ENCODE assay signal across 37 cellular contexts in the genomic region with DNA sequence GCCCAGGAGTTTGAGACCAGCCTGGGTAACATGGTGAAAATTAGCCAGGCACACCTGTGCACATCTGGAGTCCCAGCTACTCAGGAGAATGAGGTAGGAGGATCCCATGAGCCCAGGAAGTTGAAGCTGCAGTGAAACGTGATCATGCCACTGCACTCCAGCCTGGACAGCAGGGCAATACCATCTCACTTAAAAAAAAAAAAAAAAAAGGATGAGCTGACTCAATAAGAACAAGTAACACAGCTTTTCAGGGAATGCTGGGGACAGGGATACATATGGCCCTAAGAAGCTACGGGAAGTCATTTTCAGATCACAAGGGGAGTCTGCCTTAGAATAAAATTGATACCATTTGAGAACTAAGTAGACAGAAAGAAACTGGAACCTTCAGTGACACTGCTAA. TPM values are rescaled to one million over a fixed set of nuclear protein-coding genes. Genes with fewer than 3 reads are reported as not detected.
"Had no signal": no experiment of that assay in that cellular context is flagged by ENCODE, and none has a peak within 500 bp of the region (broad histone marks: within the 10 kb centered on the region; RNA-seq: fewer than 3 reads in every experiment).

No MANE protein-coding gene starts in this region.

- H3K27me3 Mint-ChIP-seq: activated CD8-positive, alpha-beta T cell treated with anti-CD3 and anti-CD28 coated beads for 36 hours; activated naive CD4-positive, alpha-beta T cell treated with anti-CD3 and anti-CD28 coated beads, Interleukin-2, amount 50 U/mL, for 24 hours; activated naive CD8-positive, alpha-beta T cell treated with anti-CD3 and anti-CD28 coated beads, Interleukin-2, amount 50 U/mL, for 24 hours; brain; T-helper 17 cell had no signal

- ATAC-seq: activated CD4-positive, CD25-positive, alpha-beta regulatory T cell treated with anti-CD3 and anti-CD28 coated beads, Interleukin-2, amount 50 U/mL, for 24 hours; activated CD8-positive, alpha-beta memory T cell treated with anti-CD3 and anti-CD28 coated beads, Interleukin-2, amount 10 ng/mL, durations not matched to agents 7 days and 5 days; activated CD8-positive, alpha-beta T cell treated with anti-CD3 and anti-CD28 coated beads for 36 hours; activated naive CD8-positive, alpha-beta T cell treated with anti-CD3 and anti-CD28 coated beads, Interleukin-2, amount 50 U/mL, for 24 hours; esophagus mucosa; T-helper 17 cell had no signal

- H3K27ac Mint-ChIP-seq: activated B cell treated with CpG ODN at 0.5 μM for 24 hours; activated CD8-positive, alpha-beta memory T cell treated with anti-CD3 and anti-CD28 coated beads, Interleukin-2, amount 10 ng/mL, durations not matched to agents 7 days and 5 days; activated CD8-positive, alpha-beta T cell treated with anti-CD3 and anti-CD28 coated beads for 36 hours; activated naive CD4-positive, alpha-beta T cell treated with anti-CD3 and anti-CD28 coated beads for 36 hours; activated naive CD4-positive, alpha-beta T cell treated with anti-CD3 and anti-CD28 coated beads, Interleukin-2, amount 50 U/mL, for 24 hours; activated naive CD8-positive, alpha-beta T cell treated with anti-CD3 and anti-CD28 coated beads for 36 hours; activated naive CD8-positive, alpha-beta T cell treated with anti-CD3 and anti-CD28 coated beads, Interleukin-2, amount 50 U/mL, for 24 hours; activated T-helper 1 cell treated with anti-CD3 and anti-CD28 coated beads, Interleukin-12 subunit alpha, Interleukin-12 subunit beta, Interleukin-2, Interleukin-4 antibody, amounts not matched to agents 30 ng/mL and 10 ng/mL and 1 ng/mL, durations not matched to agents 14 hours and 24 hours and 36 hours; activated T-helper 2 cell treated with anti-CD3 and anti-CD28 coated beads, Interferon-gamma antibody, Interleukin-2, Interleukin-4, amounts not matched to agents 10 μg/mL and 5 μg/mL and 100 μg/mL, durations not matched to agents 14 hours and 24 hours and 36 hours; brain; T-helper 17 cell; T-helper 2 cell treated with Interferon-gamma antibody and Interleukin-4, amounts not matched to agents 5 μg/mL and 100 μg/mL, for 36 hours had no signal

- H3K4me3 Mint-ChIP-seq: activated B cell treated with CpG ODN at 0.5 μM for 24 hours; activated CD8-positive, alpha-beta memory T cell treated with anti-CD3 and anti-CD28 coated beads, Interleukin-2, amount 10 ng/mL, durations not matched to agents 7 days and 5 days; activated CD8-positive, alpha-beta T cell treated with anti-CD3 and anti-CD28 coated beads for 36 hours; activated naive CD4-positive, alpha-beta T cell treated with anti-CD3 and anti-CD28 coated beads for 36 hours; activated naive CD4-positive, alpha-beta T cell treated with anti-CD3 and anti-CD28 coated beads, Interleukin-2, amount 50 U/mL, for 24 hours; activated naive CD8-positive, alpha-beta T cell treated with anti-CD3 and anti-CD28 coated beads for 36 hours; activated naive CD8-positive, alpha-beta T cell treated with anti-CD3 and anti-CD28 coated beads, Interleukin-2, amount 50 U/mL, for 24 hours; activated T-helper 1 cell treated with anti-CD3 and anti-CD28 coated beads, Interleukin-12 subunit alpha, Interleukin-12 subunit beta, Interleukin-2, Interleukin-4 antibody, amounts not matched to agents 30 ng/mL and 10 ng/mL and 1 ng/mL, durations not matched to agents 14 hours and 24 hours and 36 hours; brain; T-helper 17 cell; T-helper 2 cell treated with Interferon-gamma antibody and Interleukin-4, amounts not matched to agents 5 μg/mL and 100 μg/mL, for 36 hours had no signal

- H3K4me3 ChIP-seq: adrenal gland, breast epithelium, cardiac muscle cell, colonic mucosa had no signal

- H3K27me3 ChIP-seq: adrenal gland, breast epithelium, cardiac muscle cell, colonic mucosa had no signal

- FAIRE-seq: endometrium, endothelial cell of umbilical vein, frontal cortex had no signal

- H3K36me3 Mint-ChIP-seq: activated CD8-positive, alpha-beta memory T cell treated with anti-CD3 and anti-CD28 coated beads, Interleukin-2, amount 10 ng/mL, durations not matched to agents 7 days and 5 days; activated naive CD4-positive, alpha-beta T cell treated with anti-CD3 and anti-CD28 coated beads, Interleukin-2, amount 50 U/mL, for 24 hours had no signal

- H3K27ac ChIP-seq: adrenal gland, breast epithelium, cardiac muscle cell, WERI-Rb-1 had no signal

- H3K9me3 ChIP-seq: adrenal gland, breast epithelium, colonic mucosa had no signal

- H3K4me1 ChIP-seq: adrenal gland, breast epithelium had no signal

- H3K9me3 Mint-ChIP-seq: activated B cell treated with CpG ODN at 0.5 μM for 24 hours; activated CD8-positive, alpha-beta T cell treated with anti-CD3 and anti-CD28 coated beads for 36 hours; activated naive CD4-positive, alpha-beta T cell treated with anti-CD3 and anti-CD28 coated beads for 36 hours; activated naive CD4-positive, alpha-beta T cell treated with anti-CD3 and anti-CD28 coated beads, Interleukin-2, amount 50 U/mL, for 24 hours; activated naive CD8-positive, alpha-beta T cell treated with anti-CD3 and anti-CD28 coated beads, Interleukin-2, amount 50 U/mL, for 24 hours; activated T-helper 2 cell treated with anti-CD3 and anti-CD28 coated beads, Interferon-gamma antibody, Interleukin-2, Interleukin-4, amounts not matched to agents 10 μg/mL and 5 μg/mL and 100 μg/mL, durations not matched to agents 14 hours and 24 hours and 36 hours; T-helper 2 cell treated with Interferon-gamma antibody and Interleukin-4, amounts not matched to agents 5 μg/mL and 100 μg/mL, for 36 hours had no signal

- H3K4me1 Mint-ChIP-seq: activated B cell treated with CpG ODN at 0.5 μM for 24 hours; activated naive CD4-positive, alpha-beta T cell treated with anti-CD3 and anti-CD28 coated beads, Interleukin-2, amount 50 U/mL, for 24 hours had no signal

- H3K36me3 ChIP-seq: adrenal gland, breast epithelium, cardiac muscle cell, colonic mucosa, WERI-Rb-1 had no signal

- DNase-seq: activated B cell treated with CpG ODN at 0.5 μM for 24 hours; activated CD4-positive, alpha-beta T cell treated with anti-CD3 and anti-CD28 coated beads for 48 hours; activated CD4-positive, alpha-beta T cell treated with anti-CD3 and anti-CD28 coated beads, Interleukin-2, amount 50 U/mL, for 1 hour; activated CD4-positive, alpha-beta T cell treated with anti-CD3 and anti-CD28 coated beads, Interleukin-2, amount 50 U/mL, for 48 hours; activated CD8-positive, alpha-beta memory T cell treated with anti-CD3 and anti-CD28 coated beads, Interleukin-2, amount 10 ng/mL, durations not matched to agents 7 days and 5 days; activated CD8-positive, alpha-beta memory T cell treated with anti-CD3 and anti-CD28 coated beads, Interleukin-2, amount 50 U/mL, for 4 hours; activated CD8-positive, alpha-beta T cell treated with anti-CD3 and anti-CD28 coated beads for 36 hours; activated effector memory CD4-positive, alpha-beta T cell treated with anti-CD3 and anti-CD28 coated beads, Interleukin-2, amount 50 U/mL, for 16 hours; activated naive CD4-positive, alpha-beta T cell treated with anti-CD3 and anti-CD28 coated beads for 36 hours; activated naive CD8-positive, alpha-beta T cell treated with anti-CD3 and anti-CD28 coated beads for 36 hours; activated naive CD8-positive, alpha-beta T cell treated with anti-CD3 and anti-CD28 coated beads, Interleukin-2, amount 50 U/mL, for 24 hours; activated T-cell treated with anti-CD3 and anti-CD28 coated beads, Interleukin-2, amount 50 U/mL, for 1 hour; activated T-cell treated with anti-CD3 and anti-CD28 coated beads, Interleukin-2, amount 50 U/mL, for 48 hours; adrenal gland; amygdala; aorta; central memory CD4-positive, alpha-beta T cell; cerebellar nuclear complex; colonic mucosa; effector CD8-positive, alpha-beta T cell; foreskin fibroblast; T-helper 1 cell; T-helper 17 cell; T1000; WERI-Rb-1 had no signal

RNA-seq across cellular contexts. Expression of a gene that starts 41.7 kb away (rescaled TPM):
- total RNA-seq: activated B cell treated with CpG ODN at 0.5 μM for 24 hours had no signal
